In genomic region chr19:45258862-45259261, GRCh38 we compare ENCODE assay signal across 35 cellular contexts. TPM values are rescaled to one million over a fixed set of nuclear protein-coding genes. Genes with fewer than 3 reads are reported as not detected.
"Had no signal": no experiment of that assay in that cellular context is flagged by ENCODE, and none has a peak within 500 bp of the region (broad histone marks: within the 10 kb centered on the region; RNA-seq: fewer than 3 reads in every experiment).

No MANE protein-coding gene starts in this region.

- FAIRE-seq: TTC549 had no signal

- DNase-seq: activated B cell treated with CpG ODN at 0.5 μM for 24 hours; activated CD4-positive, alpha-beta memory T cell treated with anti-CD3 and anti-CD28 coated beads for 36 hours; activated CD4-positive, alpha-beta memory T cell treated with anti-CD3 and anti-CD28 coated beads, Interleukin-2, amount 10 ng/mL, durations not matched to agents 7 days and 5 days; activated CD4-positive, alpha-beta T cell treated with anti-CD3 and anti-CD28 coated beads for 1 hour; activated CD4-positive, alpha-beta T cell treated with anti-CD3 and anti-CD28 coated beads for 36 hours; activated CD4-positive, alpha-beta T cell treated with anti-CD3 and anti-CD28 coated beads for 4 hours; activated CD4-positive, alpha-beta T cell treated with anti-CD3 and anti-CD28 coated beads for 48 hours; activated CD4-positive, alpha-beta T cell treated with anti-CD3 and anti-CD28 coated beads, Interleukin-2, amount 10 ng/mL, durations not matched to agents 24 days and 14 days; activated CD4-positive, alpha-beta T cell treated with anti-CD3 and anti-CD28 coated beads, Interleukin-2, amount 10 ng/mL, durations not matched to agents 7 days and 5 days; activated CD4-positive, alpha-beta T cell treated with anti-CD3 and anti-CD28 coated beads, Interleukin-2, amount 50 U/mL, for 1 hour; activated CD4-positive, alpha-beta T cell treated with anti-CD3 and anti-CD28 coated beads, Interleukin-2, amount 50 U/mL, for 4 hours; activated CD4-positive, alpha-beta T cell treated with anti-CD3 and anti-CD28 coated beads, Interleukin-2, amount 50 U/mL, for 48 hours; activated CD4-positive, CD25-positive, alpha-beta regulatory T cell; activated CD4-positive, CD25-positive, alpha-beta regulatory T cell treated with anti-CD3 and anti-CD28 coated beads, Interleukin-2, amount 50 U/mL, for 72 hours; activated CD8-positive, alpha-beta memory T cell treated with anti-CD3 and anti-CD28 coated beads for 24 hours; activated CD8-positive, alpha-beta memory T cell treated with anti-CD3 and anti-CD28 coated beads, Interleukin-2, amount 10 ng/mL, durations not matched to agents 7 days and 5 days; activated CD8-positive, alpha-beta memory T cell treated with anti-CD3 and anti-CD28 coated beads, Interleukin-2, amount 50 U/mL, for 4 hours; activated CD8-positive, alpha-beta memory T cell treated with anti-CD3 and anti-CD28 coated beads, Interleukin-2, amount 50 U/mL, for 48 hours; activated CD8-positive, alpha-beta T cell treated with anti-CD3 and anti-CD28 coated beads for 36 hours; activated CD8-positive, alpha-beta T cell treated with anti-CD3 and anti-CD28 coated beads, Interleukin-2, amount 10 ng/mL, durations not matched to agents 7 days and 5 days; activated T-cell treated with anti-CD3 and anti-CD28 coated beads for 4 hours; T-cell; T-helper 1 cell; T-helper 17 cell; T-helper 2 cell; T-helper 9 cell; T1000; WERI-Rb-1 had no signal

- ATAC-seq: activated CD4-positive, alpha-beta T cell treated with anti-CD3 and anti-CD28 coated beads for 36 hours; activated CD4-positive, CD25-positive, alpha-beta regulatory T cell treated with anti-CD3 and anti-CD28 coated beads, Interleukin-2, amount 50 U/mL, for 24 hours; activated CD8-positive, alpha-beta memory T cell treated with anti-CD3 and anti-CD28 coated beads, Interleukin-2, amount 10 ng/mL, durations not matched to agents 7 days and 5 days; activated CD8-positive, alpha-beta T cell treated with anti-CD3 and anti-CD28 coated beads for 36 hours; activated CD8-positive, alpha-beta T cell treated with anti-CD3 and anti-CD28 coated beads, Interleukin-2, amount 10 ng/mL, durations not matched to agents 7 days and 5 days; T-cell; T-helper 17 cell; WTC11 had no signal

- H3K27ac ChIP-seq: VCaP, WERI-Rb-1 had no signal

RNA-seq across cellular contexts. Expression of gene EXOC3L2, which starts 13.7 kb away (rescaled TPM):
- total RNA-seq: activated B cell treated with CpG ODN at 0.5 μM for 24 hours; activated CD4-positive, alpha-beta memory T cell treated with anti-CD3 and anti-CD28 coated beads for 36 hours; activated CD4-positive, alpha-beta memory T cell treated with anti-CD3 and anti-CD28 coated beads, Interleukin-2, amount 10 ng/mL, durations not matched to agents 7 days and 5 days; activated CD4-positive, alpha-beta T cell treated with anti-CD3 and anti-CD28 coated beads for 36 hours; activated CD4-positive, alpha-beta T cell treated with anti-CD3 and anti-CD28 coated beads, Interleukin-2, amount 10 ng/mL, durations not matched to agents 24 days and 14 days; activated CD4-positive, alpha-beta T cell treated with anti-CD3 and anti-CD28 coated beads, Interleukin-2, amount 10 ng/mL, durations not matched to agents 7 days and 5 days; activated CD8-positive, alpha-beta memory T cell treated with anti-CD3 and anti-CD28 coated beads for 36 hours; activated CD8-positive, alpha-beta memory T cell treated with anti-CD3 and anti-CD28 coated beads, Interleukin-2, amount 10 ng/mL, durations not matched to agents 7 days and 5 days; activated CD8-positive, alpha-beta T cell treated with anti-CD3 and anti-CD28 coated beads for 36 hours; activated CD8-positive, alpha-beta T cell treated with anti-CD3 and anti-CD28 coated beads, Interleukin-2, amount 10 ng/mL, durations not matched to agents 7 days and 5 days; T-cell; T-helper 1 cell treated with Interleukin-12 subunit alpha and Interleukin-12 subunit beta and Interleukin-4 antibody, amounts not matched to agents 30 ng/mL and 1 ng/mL, for 36 hours; T-helper 2 cell treated with Interferon-gamma antibody and Interleukin-4, amounts not matched to agents 100 ng/mL and 5 ng/mL, for 36 hours had no signal
